Comparison of ENCODE assay signal across 1 cellular context in the genomic region with DNA sequence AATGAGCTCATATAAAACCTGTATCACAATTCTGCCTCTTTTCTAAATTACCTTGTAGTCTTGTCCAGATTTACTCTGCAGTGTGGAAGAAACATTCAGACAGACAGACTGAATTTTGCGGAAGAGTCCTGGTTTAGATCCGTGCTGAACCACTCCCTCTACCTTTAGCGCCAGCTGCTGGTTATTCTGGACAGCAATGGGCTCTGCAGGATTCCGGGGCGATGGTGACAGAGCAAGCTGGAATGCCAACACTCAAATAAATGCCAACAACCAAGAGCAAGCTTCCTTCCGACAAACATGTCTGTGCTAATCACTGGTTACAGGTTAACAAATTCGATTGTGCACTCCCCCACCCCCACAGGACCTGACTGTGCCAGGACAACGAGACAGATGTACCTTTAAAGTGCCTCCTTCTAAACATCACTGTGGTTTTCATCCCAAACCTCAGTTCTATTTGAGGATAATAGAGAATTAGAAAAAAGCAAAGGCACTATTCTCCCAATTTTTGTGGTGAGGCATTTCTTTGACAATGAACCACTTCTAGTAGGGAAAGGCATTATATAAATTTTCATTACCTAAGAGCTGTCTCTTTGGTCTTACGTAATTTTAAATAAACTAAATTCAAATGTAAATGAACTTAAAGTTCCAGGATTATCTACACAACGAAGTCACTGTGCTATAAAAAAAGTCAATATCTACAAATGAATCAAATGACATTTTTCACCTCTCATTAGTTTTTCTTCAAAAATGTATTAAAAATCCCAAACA.
A peak's percentile ranks its signal among the peaks of the same experiment; 100 is the strongest.
TF ChIP-seq lines count a peak whose summit lies in the region.

No MANE protein-coding gene starts in this region.

TF ChIP-seq in HepG2, 621 proteins besides CTCF, POLR2A, EP300 and RAD21 (continued from another document and continues in another):
- TF ChIP-seq, protein P1, sequence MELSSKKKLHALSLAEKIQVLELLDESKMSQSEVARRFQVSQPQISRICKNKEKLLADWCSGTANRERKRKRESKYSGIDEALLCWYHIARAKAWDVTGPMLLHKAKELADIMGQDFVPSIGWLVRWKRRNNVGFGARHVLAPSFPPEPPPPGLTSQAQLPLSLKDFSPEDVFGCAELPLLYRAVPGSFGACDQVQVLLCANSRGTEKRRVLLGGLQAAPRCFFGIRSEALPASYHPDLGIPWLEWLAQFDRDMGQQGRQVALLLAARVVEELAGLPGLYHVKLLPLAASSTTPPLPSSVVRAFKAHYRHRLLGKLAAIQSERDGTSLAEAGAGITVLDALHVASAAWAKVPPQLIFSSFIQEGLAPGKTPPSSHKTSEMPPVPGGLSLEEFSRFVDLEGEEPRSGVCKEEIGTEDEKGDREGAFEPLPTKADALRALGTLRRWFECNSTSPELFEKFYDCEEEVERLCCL (CRISPR knock-in tag; IDR thresholded peaks at IDR 0.05; ENCODE audit: borderline replicate concordance): no peak
- TF ChIP-seq ZNF441 (CRISPR knock-in tag; IDR thresholded peaks at IDR 0.05; ENCODE audit: borderline replicate concordance) (no peak), ZNF317 (CRISPR knock-in tag; IDR thresholded peaks at IDR 0.05) (0 out of 2 replicates have a peak, but pooled peaks have one; percentile 47), KLF13 (CRISPR knock-in tag; IDR thresholded peaks at IDR 0.05) (no peak), CENPT (CRISPR knock-in tag; IDR thresholded peaks at IDR 0.05; ENCODE audit: low read depth) (no peak), GABPA (IDR thresholded peaks at IDR 0.05; ENCODE audit: low read depth, low read length) (no peak), GABPA (CRISPR knock-in tag; IDR thresholded peaks at IDR 0.05; ENCODE audit: low read depth) (no peak), CREBL2 (CRISPR knock-in tag; IDR thresholded peaks at IDR 0.05; ENCODE audit: borderline replicate concordance) (no peak), ZNF768 (CRISPR knock-in tag; IDR thresholded peaks at IDR 0.05) (no peak), GLI4 (CRISPR knock-in tag; IDR thresholded peaks at IDR 0.05; ENCODE audit: borderline replicate concordance) (no peak), MAF1 (CRISPR knock-in tag; IDR thresholded peaks at IDR 0.05; ENCODE audit: borderline replicate concordance) (no peak), SRSF9 (IDR thresholded peaks at IDR 0.05; ENCODE audit: borderline replicate concordance, insufficient read depth, low read depth, low read length, poor library complexity, severe bottlenecking) (no peak), POLR2AphosphoS2 (IDR thresholded peaks at IDR 0.05; ENCODE audit: low read depth, low read length) (no peak), CHD4 (IDR thresholded peaks at IDR 0.05; ENCODE audit: borderline replicate concordance, low read length) (no peak), ZBTB1 (CRISPR knock-in tag; IDR thresholded peaks at IDR 0.05; ENCODE audit: borderline replicate concordance) (no peak), PHF21A (CRISPR knock-in tag; IDR thresholded peaks at IDR 0.05) (peak; percentile 49; the same call in 1 of the 2 replicates), ZBTB14 (CRISPR knock-in tag; IDR thresholded peaks at IDR 0.05) (no peak), RFXANK (CRISPR knock-in tag; IDR thresholded peaks at IDR 0.05) (no peak), MYC (CRISPR knock-in tag; IDR thresholded peaks at IDR 0.05; ENCODE audit: borderline replicate concordance) (peak; percentile 19; the same call in 1 of the 2 replicates), TEAD2 (CRISPR knock-in tag; IDR thresholded peaks at IDR 0.05) (no peak), HDAC6 (IDR thresholded peaks at IDR 0.05; ENCODE audit: low read depth, low read length) (no peak), CBFB (CRISPR knock-in tag; IDR thresholded peaks at IDR 0.05) (0 out of 2 replicates have a peak, but pooled peaks have one; percentile 20)
- TF ChIP-seq, protein P2, sequence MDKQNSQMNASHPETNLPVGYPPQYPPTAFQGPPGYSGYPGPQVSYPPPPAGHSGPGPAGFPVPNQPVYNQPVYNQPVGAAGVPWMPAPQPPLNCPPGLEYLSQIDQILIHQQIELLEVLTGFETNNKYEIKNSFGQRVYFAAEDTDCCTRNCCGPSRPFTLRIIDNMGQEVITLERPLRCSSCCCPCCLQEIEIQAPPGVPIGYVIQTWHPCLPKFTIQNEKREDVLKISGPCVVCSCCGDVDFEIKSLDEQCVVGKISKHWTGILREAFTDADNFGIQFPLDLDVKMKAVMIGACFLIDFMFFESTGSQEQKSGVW (CRISPR knock-in tag; IDR thresholded peaks at IDR 0.05; ENCODE audit: borderline replicate concordance): no peak
- TF ChIP-seq, protein P3, sequence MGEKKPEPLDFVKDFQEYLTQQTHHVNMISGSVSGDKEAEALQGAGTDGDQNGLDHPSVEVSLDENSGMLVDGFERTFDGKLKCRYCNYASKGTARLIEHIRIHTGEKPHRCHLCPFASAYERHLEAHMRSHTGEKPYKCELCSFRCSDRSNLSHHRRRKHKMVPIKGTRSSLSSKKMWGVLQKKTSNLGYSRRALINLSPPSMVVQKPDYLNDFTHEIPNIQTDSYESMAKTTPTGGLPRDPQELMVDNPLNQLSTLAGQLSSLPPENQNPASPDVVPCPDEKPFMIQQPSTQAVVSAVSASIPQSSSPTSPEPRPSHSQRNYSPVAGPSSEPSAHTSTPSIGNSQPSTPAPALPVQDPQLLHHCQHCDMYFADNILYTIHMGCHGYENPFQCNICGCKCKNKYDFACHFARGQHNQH (CRISPR knock-in tag; IDR thresholded peaks at IDR 0.05): peak; percentile 77; the same call in 1 of the 2 replicates
- TF ChIP-seq, protein P4, sequence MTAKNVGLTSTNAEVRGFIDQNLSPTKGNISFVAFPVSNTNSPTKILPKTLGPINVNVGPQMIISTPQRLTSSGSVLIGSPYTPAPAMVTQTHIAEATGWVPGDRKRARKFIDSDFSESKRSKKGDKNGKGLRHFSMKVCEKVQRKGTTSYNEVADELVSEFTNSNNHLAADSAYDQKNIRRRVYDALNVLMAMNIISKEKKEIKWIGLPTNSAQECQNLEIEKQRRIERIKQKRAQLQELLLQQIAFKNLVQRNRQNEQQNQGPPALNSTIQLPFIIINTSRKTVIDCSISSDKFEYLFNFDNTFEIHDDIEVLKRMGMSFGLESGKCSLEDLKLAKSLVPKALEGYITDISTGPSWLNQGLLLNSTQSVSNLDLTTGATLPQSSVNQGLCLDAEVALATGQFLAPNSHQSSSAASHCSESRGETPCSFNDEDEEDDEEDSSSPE (CRISPR knock-in tag; IDR thresholded peaks at IDR 0.05): no peak
- TF ChIP-seq, protein P5, sequence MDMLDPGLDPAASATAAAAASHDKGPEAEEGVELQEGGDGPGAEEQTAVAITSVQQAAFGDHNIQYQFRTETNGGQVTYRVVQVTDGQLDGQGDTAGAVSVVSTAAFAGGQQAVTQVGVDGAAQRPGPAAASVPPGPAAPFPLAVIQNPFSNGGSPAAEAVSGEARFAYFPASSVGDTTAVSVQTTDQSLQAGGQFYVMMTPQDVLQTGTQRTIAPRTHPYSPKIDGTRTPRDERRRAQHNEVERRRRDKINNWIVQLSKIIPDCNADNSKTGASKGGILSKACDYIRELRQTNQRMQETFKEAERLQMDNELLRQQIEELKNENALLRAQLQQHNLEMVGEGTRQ (IDR thresholded peaks at IDR 0.05; ENCODE audit: low read depth, low read length): no peak
- TF ChIP-seq, protein P5 (CRISPR knock-in tag; IDR thresholded peaks at IDR 0.05; ENCODE audit: borderline replicate concordance): no peak
- TF ChIP-seq, protein P6, sequence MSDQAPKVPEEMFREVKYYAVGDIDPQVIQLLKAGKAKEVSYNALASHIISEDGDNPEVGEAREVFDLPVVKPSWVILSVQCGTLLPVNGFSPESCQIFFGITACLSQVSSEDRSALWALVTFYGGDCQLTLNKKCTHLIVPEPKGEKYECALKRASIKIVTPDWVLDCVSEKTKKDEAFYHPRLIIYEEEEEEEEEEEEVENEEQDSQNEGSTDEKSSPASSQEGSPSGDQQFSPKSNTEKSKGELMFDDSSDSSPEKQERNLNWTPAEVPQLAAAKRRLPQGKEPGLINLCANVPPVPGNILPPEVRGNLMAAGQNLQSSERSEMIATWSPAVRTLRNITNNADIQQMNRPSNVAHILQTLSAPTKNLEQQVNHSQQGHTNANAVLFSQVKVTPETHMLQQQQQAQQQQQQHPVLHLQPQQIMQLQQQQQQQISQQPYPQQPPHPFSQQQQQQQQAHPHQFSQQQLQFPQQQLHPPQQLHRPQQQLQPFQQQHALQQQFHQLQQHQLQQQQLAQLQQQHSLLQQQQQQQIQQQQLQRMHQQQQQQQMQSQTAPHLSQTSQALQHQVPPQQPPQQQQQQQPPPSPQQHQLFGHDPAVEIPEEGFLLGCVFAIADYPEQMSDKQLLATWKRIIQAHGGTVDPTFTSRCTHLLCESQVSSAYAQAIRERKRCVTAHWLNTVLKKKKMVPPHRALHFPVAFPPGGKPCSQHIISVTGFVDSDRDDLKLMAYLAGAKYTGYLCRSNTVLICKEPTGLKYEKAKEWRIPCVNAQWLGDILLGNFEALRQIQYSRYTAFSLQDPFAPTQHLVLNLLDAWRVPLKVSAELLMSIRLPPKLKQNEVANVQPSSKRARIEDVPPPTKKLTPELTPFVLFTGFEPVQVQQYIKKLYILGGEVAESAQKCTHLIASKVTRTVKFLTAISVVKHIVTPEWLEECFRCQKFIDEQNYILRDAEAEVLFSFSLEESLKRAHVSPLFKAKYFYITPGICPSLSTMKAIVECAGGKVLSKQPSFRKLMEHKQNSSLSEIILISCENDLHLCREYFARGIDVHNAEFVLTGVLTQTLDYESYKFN (CRISPR knock-in tag; conservative IDR thresholded peaks at IDR 0.05): peak; percentile 62; the same call in 1 of the 2 replicates
- TF ChIP-seq, protein P7, sequence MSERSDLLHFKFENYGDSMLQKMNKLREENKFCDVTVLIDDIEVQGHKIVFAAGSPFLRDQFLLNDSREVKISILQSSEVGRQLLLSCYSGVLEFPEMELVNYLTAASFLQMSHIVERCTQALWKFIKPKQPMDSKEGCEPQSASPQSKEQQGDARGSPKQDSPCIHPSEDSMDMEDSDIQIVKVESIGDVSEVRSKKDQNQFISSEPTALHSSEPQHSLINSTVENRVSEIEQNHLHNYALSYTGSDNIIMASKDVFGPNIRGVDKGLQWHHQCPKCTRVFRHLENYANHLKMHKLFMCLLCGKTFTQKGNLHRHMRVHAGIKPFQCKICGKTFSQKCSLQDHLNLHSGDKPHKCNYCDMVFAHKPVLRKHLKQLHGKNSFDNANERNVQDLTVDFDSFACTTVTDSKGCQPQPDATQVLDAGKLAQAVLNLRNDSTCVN (CRISPR knock-in tag; IDR thresholded peaks at IDR 0.05; ENCODE audit: borderline replicate concordance): no peak
- TF ChIP-seq, protein P8, sequence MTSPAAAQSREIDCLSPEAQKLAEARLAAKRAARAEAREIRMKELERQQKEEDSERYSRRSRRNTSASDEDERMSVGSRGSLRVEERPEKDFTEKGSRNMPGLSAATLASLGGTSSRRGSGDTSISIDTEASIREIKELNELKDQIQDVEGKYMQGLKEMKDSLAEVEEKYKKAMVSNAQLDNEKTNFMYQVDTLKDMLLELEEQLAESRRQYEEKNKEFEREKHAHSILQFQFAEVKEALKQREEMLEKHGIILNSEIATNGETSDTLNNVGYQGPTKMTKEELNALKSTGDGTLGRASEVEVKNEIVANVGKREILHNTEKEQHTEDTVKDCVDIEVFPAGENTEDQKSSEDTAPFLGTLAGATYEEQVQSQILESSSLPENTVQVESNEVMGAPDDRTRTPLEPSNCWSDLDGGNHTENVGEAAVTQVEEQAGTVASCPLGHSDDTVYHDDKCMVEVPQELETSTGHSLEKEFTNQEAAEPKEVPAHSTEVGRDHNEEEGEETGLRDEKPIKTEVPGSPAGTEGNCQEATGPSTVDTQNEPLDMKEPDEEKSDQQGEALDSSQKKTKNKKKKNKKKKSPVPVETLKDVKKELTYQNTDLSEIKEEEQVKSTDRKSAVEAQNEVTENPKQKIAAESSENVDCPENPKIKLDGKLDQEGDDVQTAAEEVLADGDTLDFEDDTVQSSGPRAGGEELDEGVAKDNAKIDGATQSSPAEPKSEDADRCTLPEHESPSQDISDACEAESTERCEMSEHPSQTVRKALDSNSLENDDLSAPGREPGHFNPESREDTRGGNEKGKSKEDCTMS (CRISPR knock-in tag; conservative IDR thresholded peaks at IDR 0.05): no peak
- TF ChIP-seq, protein P9, sequence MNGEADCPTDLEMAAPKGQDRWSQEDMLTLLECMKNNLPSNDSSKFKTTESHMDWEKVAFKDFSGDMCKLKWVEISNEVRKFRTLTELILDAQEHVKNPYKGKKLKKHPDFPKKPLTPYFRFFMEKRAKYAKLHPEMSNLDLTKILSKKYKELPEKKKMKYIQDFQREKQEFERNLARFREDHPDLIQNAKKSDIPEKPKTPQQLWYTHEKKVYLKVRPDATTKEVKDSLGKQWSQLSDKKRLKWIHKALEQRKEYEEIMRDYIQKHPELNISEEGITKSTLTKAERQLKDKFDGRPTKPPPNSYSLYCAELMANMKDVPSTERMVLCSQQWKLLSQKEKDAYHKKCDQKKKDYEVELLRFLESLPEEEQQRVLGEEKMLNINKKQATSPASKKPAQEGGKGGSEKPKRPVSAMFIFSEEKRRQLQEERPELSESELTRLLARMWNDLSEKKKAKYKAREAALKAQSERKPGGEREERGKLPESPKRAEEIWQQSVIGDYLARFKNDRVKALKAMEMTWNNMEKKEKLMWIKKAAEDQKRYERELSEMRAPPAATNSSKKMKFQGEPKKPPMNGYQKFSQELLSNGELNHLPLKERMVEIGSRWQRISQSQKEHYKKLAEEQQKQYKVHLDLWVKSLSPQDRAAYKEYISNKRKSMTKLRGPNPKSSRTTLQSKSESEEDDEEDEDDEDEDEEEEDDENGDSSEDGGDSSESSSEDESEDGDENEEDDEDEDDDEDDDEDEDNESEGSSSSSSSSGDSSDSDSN (CRISPR knock-in tag; IDR thresholded peaks at IDR 0.05): no peak
